1 cellular context compared by ENCODE assay signal in the genomic region with DNA sequence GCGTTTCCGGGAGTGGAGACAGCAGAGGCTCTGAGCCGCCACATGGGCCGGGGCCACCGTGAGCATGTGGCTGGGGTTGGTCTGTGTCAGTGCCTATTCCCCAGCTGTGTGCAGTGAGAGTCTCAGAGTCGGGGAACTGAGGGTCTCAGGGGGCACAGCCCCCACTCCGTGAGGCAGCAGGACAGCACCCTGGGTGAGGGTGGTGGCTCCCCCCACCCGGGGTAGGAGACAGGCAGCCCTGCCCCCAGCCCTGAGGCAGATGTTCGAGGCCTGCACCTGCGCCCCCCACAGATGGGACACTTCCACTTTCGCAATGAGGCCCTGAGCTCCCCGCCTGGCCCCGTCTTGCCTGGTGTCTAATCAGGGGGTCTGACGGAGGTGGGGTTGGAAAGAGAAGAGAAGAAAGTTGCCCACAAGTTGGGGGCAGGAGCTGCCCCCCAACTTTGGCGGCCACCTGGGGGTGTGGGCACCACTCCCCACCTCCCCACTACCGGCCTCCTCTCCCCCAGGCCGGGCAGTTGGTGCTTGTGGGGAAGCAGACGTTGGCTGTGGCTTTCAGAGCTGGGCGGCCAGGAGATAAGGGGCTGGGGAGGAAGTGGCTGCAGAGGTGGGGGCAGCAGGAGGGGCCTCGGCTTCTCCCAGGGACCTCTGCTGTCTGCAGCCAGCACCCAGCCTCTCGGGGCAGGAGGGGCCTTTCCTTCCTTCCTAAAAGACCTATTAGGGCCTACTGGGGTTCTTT.
TF ChIP-seq lines count a peak whose summit lies in the region.

No MANE protein-coding gene starts in this region.

TF ChIP-seq in K562, 482 proteins besides CTCF, POLR2A, EP300 and RAD21 (continued from another document and continues in another):
- TF ChIP-seq, protein P1, sequence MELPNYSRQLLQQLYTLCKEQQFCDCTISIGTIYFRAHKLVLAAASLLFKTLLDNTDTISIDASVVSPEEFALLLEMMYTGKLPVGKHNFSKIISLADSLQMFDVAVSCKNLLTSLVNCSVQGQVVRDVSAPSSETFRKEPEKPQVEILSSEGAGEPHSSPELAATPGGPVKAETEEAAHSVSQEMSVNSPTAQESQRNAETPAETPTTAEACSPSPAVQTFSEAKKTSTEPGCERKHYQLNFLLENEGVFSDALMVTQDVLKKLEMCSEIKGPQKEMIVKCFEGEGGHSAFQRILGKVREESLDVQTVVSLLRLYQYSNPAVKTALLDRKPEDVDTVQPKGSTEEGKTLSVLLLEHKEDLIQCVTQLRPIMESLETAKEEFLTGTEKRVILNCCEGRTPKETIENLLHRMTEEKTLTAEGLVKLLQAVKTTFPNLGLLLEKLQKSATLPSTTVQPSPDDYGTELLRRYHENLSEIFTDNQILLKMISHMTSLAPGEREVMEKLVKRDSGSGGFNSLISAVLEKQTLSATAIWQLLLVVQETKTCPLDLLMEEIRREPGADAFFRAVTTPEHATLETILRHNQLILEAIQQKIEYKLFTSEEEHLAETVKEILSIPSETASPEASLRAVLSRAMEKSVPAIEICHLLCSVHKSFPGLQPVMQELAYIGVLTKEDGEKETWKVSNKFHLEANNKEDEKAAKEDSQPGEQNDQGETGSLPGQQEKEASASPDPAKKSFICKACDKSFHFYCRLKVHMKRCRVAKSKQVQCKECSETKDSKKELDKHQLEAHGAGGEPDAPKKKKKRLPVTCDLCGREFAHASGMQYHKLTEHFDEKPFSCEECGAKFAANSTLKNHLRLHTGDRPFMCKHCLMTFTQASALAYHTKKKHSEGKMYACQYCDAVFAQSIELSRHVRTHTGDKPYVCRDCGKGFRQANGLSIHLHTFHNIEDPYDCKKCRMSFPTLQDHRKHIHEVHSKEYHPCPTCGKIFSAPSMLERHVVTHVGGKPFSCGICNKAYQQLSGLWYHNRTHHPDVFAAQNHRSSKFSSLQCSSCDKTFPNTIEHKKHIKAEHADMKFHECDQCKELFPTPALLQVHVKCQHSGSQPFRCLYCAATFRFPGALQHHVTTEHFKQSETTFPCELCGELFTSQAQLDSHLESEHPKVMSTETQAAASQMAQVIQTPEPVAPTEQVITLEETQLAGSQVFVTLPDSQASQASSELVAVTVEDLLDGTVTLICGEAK (IDR thresholded peaks at IDR 0.05), result peak; percentile 55; the same call in 1 of the 2 replicates
- TF ChIP-seq, protein P1 (CRISPR knock-in tag; IDR thresholded peaks at IDR 0.05), result peak; percentile 47; the same call in 1 of the 2 replicates
- peak; percentile 80; the same call in 1 of the 2 replicates for TF ChIP-seq PTBP1 (IDR thresholded peaks at IDR 0.05; ENCODE audit: low read depth, low read length)
- TF ChIP-seq, protein P2, sequence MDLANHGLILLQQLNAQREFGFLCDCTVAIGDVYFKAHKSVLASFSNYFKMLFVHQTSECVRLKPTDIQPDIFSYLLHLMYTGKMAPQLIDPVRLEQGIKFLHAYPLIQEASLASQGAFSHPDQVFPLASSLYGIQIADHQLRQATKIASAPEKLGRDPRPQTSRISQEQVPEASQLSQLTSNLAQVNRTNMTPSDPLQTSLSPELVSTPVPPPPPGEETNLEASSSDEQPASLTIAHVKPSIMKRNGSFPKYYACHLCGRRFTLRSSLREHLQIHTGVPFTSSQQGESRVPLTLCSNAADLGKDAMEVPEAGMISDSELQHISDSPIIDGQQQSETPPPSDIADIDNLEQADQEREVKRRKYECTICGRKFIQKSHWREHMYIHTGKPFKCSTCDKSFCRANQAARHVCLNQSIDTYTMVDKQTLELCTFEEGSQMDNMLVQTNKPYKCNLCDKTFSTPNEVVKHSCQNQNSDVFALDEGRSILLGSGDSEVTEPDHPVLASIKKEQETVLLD (IDR thresholded peaks at IDR 0.05), result peak; percentile 81
- 0 out of 2 replicates have a peak, but pooled peaks have one; percentile 20 for TF ChIP-seq SP1 (CRISPR knock-in tag; IDR thresholded peaks at IDR 0.05)
- TF ChIP-seq POLR2H (tag; IDR thresholded peaks at IDR 0.05; ENCODE audit: low read depth), result peak; percentile 74
- TF ChIP-seq, protein P3, sequence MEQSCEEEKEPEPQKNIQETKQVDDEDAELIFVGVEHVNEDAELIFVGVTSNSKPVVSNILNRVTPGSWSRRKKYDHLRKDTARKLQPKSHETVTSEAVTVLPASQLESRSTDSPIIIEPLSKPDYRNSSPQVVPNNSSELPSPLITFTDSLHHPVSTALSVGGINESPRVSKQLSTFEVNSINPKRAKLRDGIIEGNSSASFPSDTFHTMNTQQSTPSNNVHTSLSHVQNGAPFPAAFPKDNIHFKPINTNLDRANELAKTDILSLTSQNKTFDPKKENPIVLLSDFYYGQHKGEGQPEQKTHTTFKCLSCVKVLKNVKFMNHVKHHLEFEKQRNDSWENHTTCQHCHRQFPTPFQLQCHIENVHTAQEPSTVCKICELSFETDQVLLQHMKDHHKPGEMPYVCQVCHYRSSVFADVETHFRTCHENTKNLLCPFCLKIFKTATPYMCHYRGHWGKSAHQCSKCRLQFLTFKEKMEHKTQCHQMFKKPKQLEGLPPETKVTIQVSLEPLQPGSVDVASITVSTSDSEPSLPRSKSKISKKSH (CRISPR knock-in tag; IDR thresholded peaks at IDR 0.05), result 0 out of 2 replicates have a peak, but pooled peaks have one; percentile 8
- peak; percentile 91 for TF ChIP-seq MBD2 (IDR thresholded peaks at IDR 0.05; ENCODE audit: borderline replicate concordance, low read depth)
- TF ChIP-seq, protein P4, sequence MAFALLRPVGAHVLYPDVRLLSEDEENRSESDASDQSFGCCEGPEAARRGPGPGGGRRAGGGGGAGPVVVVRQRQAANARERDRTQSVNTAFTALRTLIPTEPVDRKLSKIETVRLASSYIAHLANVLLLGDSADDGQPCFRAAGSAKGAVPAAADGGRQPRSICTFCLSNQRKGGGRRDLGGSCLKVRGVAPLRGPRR (CRISPR knock-in tag; IDR thresholded peaks at IDR 0.05), result no peak
- peak; percentile 97 for TF ChIP-seq CEBPB (tag; IDR thresholded peaks at IDR 0.05)
- peak; percentile 69; the same call in 1 of the 2 replicates for TF ChIP-seq ESRRA (IDR thresholded peaks at IDR 0.05; ENCODE audit: borderline replicate concordance, low read depth)
- no peak for TF ChIP-seq ZNF764 (CRISPR knock-in tag; IDR thresholded peaks at IDR 0.05; ENCODE audit: low read depth)
- TF ChIP-seq, protein P5, sequence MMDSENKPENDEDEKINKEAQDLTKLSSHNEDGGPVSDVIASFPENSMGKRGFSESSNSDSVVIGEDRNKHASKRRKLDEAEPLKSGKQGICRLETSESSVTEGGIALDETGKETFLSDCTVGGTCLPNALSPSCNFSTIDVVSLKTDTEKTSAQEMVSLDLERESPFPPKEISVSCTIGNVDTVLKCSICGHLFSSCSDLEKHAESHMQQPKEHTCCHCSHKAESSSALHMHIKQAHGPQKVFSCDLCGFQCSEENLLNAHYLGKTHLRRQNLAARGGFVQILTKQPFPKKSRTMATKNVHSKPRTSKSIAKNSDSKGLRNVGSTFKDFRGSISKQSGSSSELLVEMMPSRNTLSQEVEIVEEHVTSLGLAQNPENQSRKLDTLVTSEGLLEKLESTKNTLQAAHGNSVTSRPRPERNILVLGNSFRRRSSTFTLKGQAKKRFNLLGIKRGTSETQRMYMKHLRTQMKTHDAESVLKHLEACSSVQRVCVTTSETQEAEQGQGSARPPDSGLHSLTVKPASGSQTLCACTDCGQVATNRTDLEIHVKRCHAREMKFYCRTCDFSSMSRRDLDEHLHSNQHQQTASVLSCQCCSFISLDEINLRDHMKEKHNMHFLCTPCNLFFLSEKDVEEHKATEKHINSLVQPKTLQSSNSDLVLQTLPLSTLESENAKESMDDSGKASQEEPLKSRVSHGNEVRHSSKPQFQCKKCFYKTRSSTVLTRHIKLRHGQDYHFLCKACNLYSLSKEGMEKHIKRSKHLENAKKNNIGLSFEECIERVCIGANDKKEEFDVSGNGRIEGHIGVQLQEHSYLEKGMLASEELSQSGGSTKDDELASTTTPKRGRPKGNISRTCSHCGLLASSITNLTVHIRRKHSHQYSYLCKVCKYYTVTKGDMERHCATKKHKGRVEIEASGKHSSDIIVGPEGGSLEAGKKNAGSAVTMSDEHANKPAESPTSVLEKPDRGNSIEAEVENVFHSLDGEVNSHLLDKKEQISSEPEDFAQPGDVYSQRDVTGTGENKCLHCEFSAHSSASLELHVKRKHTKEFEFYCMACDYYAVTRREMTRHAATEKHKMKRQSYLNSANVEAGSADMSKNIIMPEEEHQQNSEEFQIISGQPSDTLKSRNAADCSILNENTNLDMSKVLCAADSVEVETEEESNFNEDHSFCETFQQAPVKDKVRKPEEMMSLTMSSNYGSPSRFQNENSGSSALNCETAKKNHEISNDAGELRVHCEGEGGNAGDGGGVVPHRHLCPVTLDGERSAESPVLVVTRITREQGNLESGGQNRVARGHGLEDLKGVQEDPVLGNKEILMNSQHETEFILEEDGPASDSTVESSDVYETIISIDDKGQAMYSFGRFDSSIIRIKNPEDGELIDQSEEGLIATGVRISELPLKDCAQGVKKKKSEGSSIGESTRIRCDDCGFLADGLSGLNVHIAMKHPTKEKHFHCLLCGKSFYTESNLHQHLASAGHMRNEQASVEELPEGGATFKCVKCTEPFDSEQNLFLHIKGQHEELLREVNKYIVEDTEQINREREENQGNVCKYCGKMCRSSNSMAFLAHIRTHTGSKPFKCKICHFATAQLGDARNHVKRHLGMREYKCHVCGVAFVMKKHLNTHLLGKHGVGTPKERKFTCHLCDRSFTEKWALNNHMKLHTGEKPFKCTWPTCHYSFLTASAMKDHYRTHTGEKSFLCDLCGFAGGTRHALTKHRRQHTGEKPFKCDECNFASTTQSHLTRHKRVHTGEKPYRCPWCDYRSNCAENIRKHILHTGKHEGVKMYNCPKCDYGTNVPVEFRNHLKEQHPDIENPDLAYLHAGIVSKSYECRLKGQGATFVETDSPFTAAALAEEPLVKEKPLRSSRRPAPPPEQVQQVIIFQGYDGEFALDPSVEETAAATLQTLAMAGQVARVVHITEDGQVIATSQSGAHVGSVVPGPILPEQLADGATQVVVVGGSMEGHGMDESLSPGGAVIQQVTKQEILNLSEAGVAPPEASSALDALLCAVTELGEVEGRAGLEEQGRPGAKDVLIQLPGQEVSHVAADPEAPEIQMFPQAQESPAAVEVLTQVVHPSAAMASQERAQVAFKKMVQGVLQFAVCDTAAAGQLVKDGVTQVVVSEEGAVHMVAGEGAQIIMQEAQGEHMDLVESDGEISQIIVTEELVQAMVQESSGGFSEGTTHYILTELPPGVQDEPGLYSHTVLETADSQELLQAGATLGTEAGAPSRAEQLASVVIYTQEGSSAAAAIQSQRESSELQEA (IDR thresholded peaks at IDR 0.05; ENCODE audit: low read depth), result no peak
- peak; percentile 69 for TF ChIP-seq SOX6 (IDR thresholded peaks at IDR 0.05)
- TF ChIP-seq, protein P6, sequence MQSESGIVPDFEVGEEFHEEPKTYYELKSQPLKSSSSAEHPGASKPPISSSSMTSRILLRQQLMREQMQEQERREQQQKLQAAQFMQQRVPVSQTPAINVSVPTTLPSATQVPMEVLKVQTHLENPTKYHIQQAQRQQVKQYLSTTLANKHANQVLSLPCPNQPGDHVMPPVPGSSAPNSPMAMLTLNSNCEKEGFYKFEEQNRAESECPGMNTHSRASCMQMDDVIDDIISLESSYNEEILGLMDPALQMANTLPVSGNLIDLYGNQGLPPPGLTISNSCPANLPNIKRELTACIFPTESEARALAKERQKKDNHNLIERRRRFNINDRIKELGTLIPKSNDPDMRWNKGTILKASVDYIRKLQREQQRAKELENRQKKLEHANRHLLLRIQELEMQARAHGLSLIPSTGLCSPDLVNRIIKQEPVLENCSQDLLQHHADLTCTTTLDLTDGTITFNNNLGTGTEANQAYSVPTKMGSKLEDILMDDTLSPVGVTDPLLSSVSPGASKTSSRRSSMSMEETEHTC (IDR thresholded peaks at IDR 0.05), result peak; percentile 51; the same call in 1 of the 2 replicates
- TF ChIP-seq, protein P7, sequence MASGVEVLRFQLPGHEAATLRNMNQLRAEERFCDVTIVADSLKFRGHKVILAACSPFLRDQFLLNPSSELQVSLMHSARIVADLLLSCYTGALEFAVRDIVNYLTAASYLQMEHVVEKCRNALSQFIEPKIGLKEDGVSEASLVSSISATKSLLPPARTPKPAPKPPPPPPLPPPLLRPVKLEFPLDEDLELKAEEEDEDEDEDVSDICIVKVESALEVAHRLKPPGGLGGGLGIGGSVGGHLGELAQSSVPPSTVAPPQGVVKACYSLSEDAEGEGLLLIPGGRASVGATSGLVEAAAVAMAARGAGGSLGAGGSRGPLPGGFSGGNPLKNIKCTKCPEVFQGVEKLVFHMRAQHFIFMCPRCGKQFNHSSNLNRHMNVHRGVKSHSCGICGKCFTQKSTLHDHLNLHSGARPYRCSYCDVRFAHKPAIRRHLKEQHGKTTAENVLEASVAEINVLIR (CRISPR knock-in tag; IDR thresholded peaks at IDR 0.05), result no peak
- TF ChIP-seq CBFA2T2 (conservative IDR thresholded peaks at IDR 0.05), result peak; percentile 88
- no peak for TF ChIP-seq FOXJ3 (CRISPR knock-in tag; IDR thresholded peaks at IDR 0.05)
- TF ChIP-seq, protein P8, sequence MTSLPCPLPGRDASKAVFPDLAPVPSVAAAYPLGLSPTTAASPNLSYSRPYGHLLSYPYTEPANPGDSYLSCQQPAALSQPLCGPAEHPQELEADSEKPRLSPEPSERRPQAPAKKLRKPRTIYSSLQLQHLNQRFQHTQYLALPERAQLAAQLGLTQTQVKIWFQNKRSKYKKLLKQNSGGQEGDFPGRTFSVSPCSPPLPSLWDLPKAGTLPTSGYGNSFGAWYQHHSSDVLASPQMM (CRISPR knock-in tag; IDR thresholded peaks at IDR 0.05), result no peak
- TF ChIP-seq ZNF316 (IDR thresholded peaks at IDR 0.05), result no peak
- peak; percentile 55 for TF ChIP-seq ELF1 (tag; IDR thresholded peaks at IDR 0.05)
- TF ChIP-seq XRCC5 (IDR thresholded peaks at IDR 0.05; ENCODE audit: low read depth, low read length), result peak; percentile 68; the same call in 1 of the 2 replicates
- TF ChIP-seq ZKSCAN8 (CRISPR knock-in tag; IDR thresholded peaks at IDR 0.05), result peak; percentile 85; the same call in 1 of the 2 replicates
- no peak for TF ChIP-seq PHB2 (IDR thresholded peaks at IDR 0.05; ENCODE audit: low read depth)
- peak; percentile 87 for TF ChIP-seq GATAD2B (IDR thresholded peaks at IDR 0.05; ENCODE audit: borderline replicate concordance)
- TF ChIP-seq ZBTB17 (CRISPR knock-in tag; IDR thresholded peaks at IDR 0.05), result peak; percentile 80
- no peak for TF ChIP-seq DDX20 (tag; IDR thresholded peaks at IDR 0.05; ENCODE audit: low read depth)
